8 cellular contexts compared by ENCODE assay signal in genomic region chr6:19851273-19852089, GRCh38. TPM values are rescaled to one million over a fixed set of nuclear protein-coding genes. Genes with fewer than 3 reads are reported as not detected.
DNase-seq lines count a peak whose midpoint lies in the region; ATAC-seq and TF ChIP-seq lines count a peak whose summit lies in the region.

No MANE protein-coding gene starts in this region.

- intact Hi-C loops in colonic mucosa (cut with DNase I), result loop anchor here (10.0 kb wide), 2 partner anchors 1107 to 1257 kb away; no protein-coding TSS in a partner anchor

- H3K36me3 ChIP-seq in colonic mucosa (no peaks in the 10 kb centered on the region), urinary bladder (ENCODE audit: insufficient read depth) (no peaks in the 10 kb centered on the region)

- WGBS in urinary bladder, result 25% methylated on average over 10 of the region's 10 CpGs

- ATAC-seq in left lobe of liver (peak; percentile 94), GM21360 (IDR thresholded peaks at IDR 0.05; ENCODE audit: unreplicated experiment) (no peak)

- H3K27me3 ChIP-seq in colonic mucosa, result no peaks in the 10 kb centered on the region

- H3K27ac ChIP-seq in colonic mucosa, result no peak overlapping the region
- H3K27ac ChIP-seq in urinary bladder (ENCODE audit: low read depth), result peak overlapping the region; percentile 56

- TF ChIP-seq CTCF in colonic mucosa (IDR thresholded peaks at IDR 0.05), result peak; percentile 75

- peak; percentile 85 for DNase-seq in ELF-1 (ENCODE audit: low read depth, low spot score)
- peak; percentile 64 for DNase-seq in HT1080 (ENCODE audit: low read depth)
- DNase-seq in NCI-H774 (lab: John Stamatoyannopoulos, UW), result peak; percentile 81
- peak; percentile 31 for DNase-seq in colonic mucosa
- DNase-seq in left lobe of liver (ENCODE audit: low spot score), result no peak
- DNase-seq in activated gamma-delta T cell treated with Interleukin-2 at 50 U/mL for 16 hours, result no peak

- H3K4me1 ChIP-seq in colonic mucosa (no peaks in the 10 kb centered on the region), urinary bladder (ENCODE audit: insufficient read depth) (no peaks in the 10 kb centered on the region)

- H3K9ac ChIP-seq in colonic mucosa (ENCODE audit: low read depth in 2 of 2, low read length in 2 of 2), result no peak overlapping the region

- H3K4me3 ChIP-seq in colonic mucosa, result no peak overlapping the region
- H3K4me3 ChIP-seq in urinary bladder (ENCODE audit: low read depth, low read length), result no peak overlapping the region

- no peaks in the 10 kb centered on the region for H3K9me3 ChIP-seq in colonic mucosa

RNA-seq across cellular contexts. Expression of gene ID4, which starts 14.3 kb away (rescaled TPM):
- total RNA-seq in HT1080 (2014; rRNA removed; shearing (Covaris generic)), result 0.55 TPM in 1 of 2 replicates, not detected in the other
- polyA plus RNA-seq in HT1080 (2015; cell fraction: cytosol; rRNA removed), result 0.44 and 0.80 TPM in 2 replicates
- 1.0 and 1.2 TPM in 2 replicates for polyA plus RNA-seq in HT1080 (2015; cell fraction: nucleus; rRNA removed)
- 1 to 10 TPM; 2.4 to 5.3 TPM for total RNA-seq in colonic mucosa
- 0.70 TPM for total RNA-seq in left lobe of liver
- total RNA-seq in urinary bladder, result 102 TPM
- polyA plus RNA-seq in urinary bladder, result 50.2 TPM

Comparison
In these comparisons a context has a peak if more than half of its experiments do, and no peak if none do; other contexts are left out.
1. DNase-seq: peak in ELF-1 (single experiment), HT1080 (single experiment), NCI-H774 (single experiment) and colonic mucosa (single experiment); none in left lobe of liver (single experiment) and activated gamma-delta T cell treated with Interleukin-2 at 50 U/mL for 16 hours (single experiment).
2. RNA of gene ID4, which starts 14.3 kb away (total RNA-seq): 102 TPM in urinary bladder (single experiment); 2.4 to 5.3 TPM in colonic mucosa, 0.70 TPM in left lobe of liver (single experiment) and 0.55 TPM in HT1080; every median in the first group is over 10 times any median in the second.